ENCODE assay signal across 28 cellular contexts in genomic region chrX:18290200-18290599, GRCh38.
A peak's percentile ranks its signal among the peaks of the same experiment; 100 is the strongest.
DNase-seq lines count a peak whose midpoint lies in the region; ATAC-seq and TF ChIP-seq lines count a peak whose summit lies in the region.
"Had no signal": no experiment of that assay in that cellular context is flagged by ENCODE, and none has a peak within 500 bp of the region (broad histone marks: within the 10 kb centered on the region; RNA-seq: fewer than 3 reads in every experiment).

No MANE protein-coding gene starts in this region.

- H3K79me2 ChIP-seq in GM23338 (replicated peaks; ENCODE audit: insufficient read depth), result peaks cover 11% of the 10 kb centered on the region; the same call in 1 of the 2 replicates

- no peaks in the 10 kb centered on the region for H3K36me3 Mint-ChIP-seq in GM23338 (ENCODE audit: low read depth)
- no peaks in the 10 kb centered on the region for H3K36me3 Mint-ChIP-seq in glutamatergic neuron (ENCODE audit: unreplicated experiment)
- H3K36me3 Mint-ChIP-seq: mesothelial cell of epicardium, T-cell had no signal

- H3F3A ChIP-seq in GM23338 (replicated peaks; ENCODE audit: low read depth), result no peaks in the 10 kb centered on the region

- H3K9me3 ChIP-seq in neuron (ENCODE audit: low read length) (no peaks in the 10 kb centered on the region), right atrium auricular region (no peaks in the 10 kb centered on the region)
- H3K9me3 ChIP-seq: adrenal gland, Caco-2, heart right ventricle, left lung had no signal

- DNase-seq in GM23338 (ENCODE audit: low spot score) (peak; percentile 49), SK-MEL-5 (ENCODE audit: low read depth, low spot score) (peak; percentile 16), fibroblast of peridontal ligament (ENCODE audit: extremely low read depth) (peak; percentile 52), glutamatergic neuron (no peak), RPMI8226 (no peak), right atrium auricular region (ENCODE audit: low spot score) (no peak), NK-92 (lab: John Stamatoyannopoulos, UW; ENCODE audit: unreplicated experiment) (no peak)
- DNase-seq: activated CD8-positive, alpha-beta T cell treated with anti-CD3 and anti-CD28 coated beads for 36 hours; activated gamma-delta T cell; Caco-2; heart right ventricle; left lung; naive thymus-derived CD8-positive, alpha-beta T cell; NCI-H1048; NCI-H2029 treated with DMSO at 0.1 percent for 48 hours; NCI-H446 treated with DMSO at 0.1 percent for 48 hours; posterior cingulate gyrus; T-cell had no signal

- H4K20me1 ChIP-seq in GM23338 (replicated peaks; ENCODE audit: insufficient read depth), result no peaks in the 10 kb centered on the region

- H3K9me3 Mint-ChIP-seq in GM23338, result no peaks in the 10 kb centered on the region
- H3K9me3 Mint-ChIP-seq in glutamatergic neuron (ENCODE audit: unreplicated experiment), result no peaks in the 10 kb centered on the region
- H3K9me3 Mint-ChIP-seq: activated CD8-positive, alpha-beta T cell treated with anti-CD3 and anti-CD28 coated beads for 36 hours; stimulated activated naive CD8-positive, alpha-beta T cell treated with anti-CD3 and anti-CD28 coated beads, Interleukin-15, Interleukin-2, amounts not matched to agents 100 ng/mL and 50 ng/mL, for 24 hours had no signal

- H3K27me3 ChIP-seq in GM23338 (ENCODE audit: insufficient read depth) (no peaks in the 10 kb centered on the region), neuron (ENCODE audit: insufficient read depth, low read length) (no peaks in the 10 kb centered on the region), right atrium auricular region (no peaks in the 10 kb centered on the region)
- H3K27me3 ChIP-seq: adrenal gland, left lung had no signal

- no peaks in the 10 kb centered on the region for H3K9me2 ChIP-seq in GM23338 (ENCODE audit: insufficient read depth)

- H3K4me1 Mint-ChIP-seq in GM23338 (peaks cover 29% of the 10 kb centered on the region), glutamatergic neuron (ENCODE audit: low read depth, unreplicated experiment) (peaks cover 15% of the 10 kb centered on the region)
- H3K4me1 Mint-ChIP-seq: T-cell had no signal

- peak overlapping the region; percentile 59; the same call in 1 of the 2 replicates for H3K4me2 ChIP-seq in GM23338
- H3K4me2 ChIP-seq: BLaER1 treated with 17β-estradiol and CSF1 and Interleukin-3, amounts not matched to agents 10 nM and 100 nM had no signal

- H2AFZ ChIP-seq in GM23338, result no peak overlapping the region
- H2AFZ ChIP-seq in neuron (ENCODE audit: low read depth, low read length), result no peak overlapping the region

- H3K4me3 Mint-ChIP-seq in GM23338, result peak overlapping the region; percentile 30; the same call in 1 of the 3 replicates
- H3K4me3 Mint-ChIP-seq in glutamatergic neuron (ENCODE audit: unreplicated experiment), result no peak overlapping the region
- H3K4me3 Mint-ChIP-seq: activated CD8-positive, alpha-beta T cell treated with anti-CD3 and anti-CD28 coated beads for 36 hours; mesothelial cell of epicardium; naive thymus-derived CD8-positive, alpha-beta T cell; stimulated activated naive CD8-positive, alpha-beta T cell treated with anti-CD3 and anti-CD28 coated beads, Interleukin-15, Interleukin-2, amounts not matched to agents 100 ng/mL and 50 ng/mL, for 24 hours; T-cell had no signal

- no peak overlapping the region for H3K27ac ChIP-seq in GM23338 (ENCODE audit: low read depth)
- no peak overlapping the region for H3K27ac ChIP-seq in right atrium auricular region
- H3K27ac ChIP-seq: adrenal gland; BLaER1 treated with 17β-estradiol and CSF1 and Interleukin-3, amounts not matched to agents 10 nM and 100 nM; coronary artery; heart right ventricle; left lung had no signal

- H3K4me1 ChIP-seq in GM23338 (ENCODE audit: insufficient read depth) (peaks cover 53% of the 10 kb centered on the region), neuron (ENCODE audit: insufficient read depth, low read length) (peaks cover 17% of the 10 kb centered on the region), right atrium auricular region (no peaks in the 10 kb centered on the region)
- H3K4me1 ChIP-seq: adrenal gland; BLaER1 treated with 17β-estradiol and CSF1 and Interleukin-3, amounts not matched to agents 10 nM and 100 nM; Caco-2; heart right ventricle; left lung had no signal

- no peak overlapping the region for H3K4me3 ChIP-seq in GM23338
- H3K4me3 ChIP-seq in neuron (ENCODE audit: low read length), result peak overlapping the region; percentile 11
- no peak overlapping the region for H3K4me3 ChIP-seq in right atrium auricular region
- H3K4me3 ChIP-seq: adrenal gland; BLaER1 treated with 17β-estradiol and CSF1 and Interleukin-3, amounts not matched to agents 10 nM and 100 nM; coronary artery; heart right ventricle; left lung had no signal

- in situ Hi-C loops in SK-MEL-5 (cut with HindIII; ENCODE audit: low pct_unique_long_range_greater_than_20kb, low sequenced_read_pairs), result no loop called here

- peak; percentile 64 for ATAC-seq in GM23338
- ATAC-seq: activated CD4-positive, CD25-positive, alpha-beta regulatory T cell treated with anti-CD3 and anti-CD28 coated beads, Interleukin-2, amount 50 U/mL, for 24 hours; activated CD8-positive, alpha-beta T cell treated with anti-CD3 and anti-CD28 coated beads for 36 hours; HCT116; heart right ventricle; left lung; naive thymus-derived CD8-positive, alpha-beta T cell; Panc1; sciatic nerve; T-cell had no signal

- no peaks in the 10 kb centered on the region for H3K36me3 ChIP-seq in GM23338 (ENCODE audit: insufficient read depth)
- H3K36me3 ChIP-seq in neuron (ENCODE audit: insufficient read depth, low read length), result no peaks in the 10 kb centered on the region
- no peaks in the 10 kb centered on the region for H3K36me3 ChIP-seq in right atrium auricular region
- H3K36me3 ChIP-seq: adrenal gland; BLaER1 treated with 17β-estradiol and CSF1 and Interleukin-3, amounts not matched to agents 10 nM and 100 nM; heart right ventricle; left lung had no signal

- TF ChIP-seq CTCF in GM23338 (conservative IDR thresholded peaks at IDR 0.05; ENCODE audit: low read depth in 2 of 2) (no peak), glutamatergic neuron (IDR thresholded peaks at IDR 0.05; ENCODE audit: partially characterized antibody, unreplicated experiment) (no peak), right atrium auricular region (IDR thresholded peaks at IDR 0.05) (no peak)

- H3K27ac Mint-ChIP-seq in GM23338 (no peak overlapping the region), glutamatergic neuron (ENCODE audit: unreplicated experiment) (no peak overlapping the region)
- H3K27ac Mint-ChIP-seq: activated CD8-positive, alpha-beta T cell treated with anti-CD3 and anti-CD28 coated beads for 36 hours; mesothelial cell of epicardium; naive thymus-derived CD8-positive, alpha-beta T cell; stimulated activated naive CD8-positive, alpha-beta T cell treated with anti-CD3 and anti-CD28 coated beads, Interleukin-15, Interleukin-2, amounts not matched to agents 100 ng/mL and 50 ng/mL, for 24 hours; T-cell had no signal

- H3K27me3 Mint-ChIP-seq in GM23338 (ENCODE audit: insufficient read depth, low read depth, poor library complexity) (no peaks in the 10 kb centered on the region), glutamatergic neuron (ENCODE audit: unreplicated experiment) (peaks cover 3% of the 10 kb centered on the region)
- H3K27me3 Mint-ChIP-seq: activated CD8-positive, alpha-beta T cell treated with anti-CD3 and anti-CD28 coated beads for 36 hours; naive thymus-derived CD8-positive, alpha-beta T cell; stimulated activated naive CD8-positive, alpha-beta T cell treated with anti-CD3 and anti-CD28 coated beads, Interleukin-15, Interleukin-2, amounts not matched to agents 100 ng/mL and 50 ng/mL, for 24 hours had no signal

TF ChIP-seq in GM23338, 12 proteins besides CTCF, POLR2A, EP300 and RAD21 (continues in another document):
- no peak for TF ChIP-seq NANOG (IDR thresholded peaks at IDR 0.05; ENCODE audit: borderline replicate concordance)
- TF ChIP-seq STAT1 (IDR thresholded peaks at IDR 0.05; ENCODE audit: unreplicated experiment), result no peak
- TF ChIP-seq, protein P1, sequence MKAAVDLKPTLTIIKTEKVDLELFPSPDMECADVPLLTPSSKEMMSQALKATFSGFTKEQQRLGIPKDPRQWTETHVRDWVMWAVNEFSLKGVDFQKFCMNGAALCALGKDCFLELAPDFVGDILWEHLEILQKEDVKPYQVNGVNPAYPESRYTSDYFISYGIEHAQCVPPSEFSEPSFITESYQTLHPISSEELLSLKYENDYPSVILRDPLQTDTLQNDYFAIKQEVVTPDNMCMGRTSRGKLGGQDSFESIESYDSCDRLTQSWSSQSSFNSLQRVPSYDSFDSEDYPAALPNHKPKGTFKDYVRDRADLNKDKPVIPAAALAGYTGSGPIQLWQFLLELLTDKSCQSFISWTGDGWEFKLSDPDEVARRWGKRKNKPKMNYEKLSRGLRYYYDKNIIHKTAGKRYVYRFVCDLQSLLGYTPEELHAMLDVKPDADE (IDR thresholded peaks at IDR 0.05), result no peak
- TF ChIP-seq ZNF114 (CRISPR knock-in tag; IDR thresholded peaks at IDR 0.05), result no peak

Comparison
In these comparisons a context has a peak if more than half of its experiments do, and no peak if none do; other contexts are left out.
1. DNase-seq: peak in GM23338 (single experiment), SK-MEL-5 (single experiment) and fibroblast of peridontal ligament (single experiment); none in glutamatergic neuron (single experiment), RPMI8226 (single experiment), right atrium auricular region (single experiment) and NK-92 (single experiment).